ENCODE assay signal across 24 cellular contexts in the genomic region with DNA sequence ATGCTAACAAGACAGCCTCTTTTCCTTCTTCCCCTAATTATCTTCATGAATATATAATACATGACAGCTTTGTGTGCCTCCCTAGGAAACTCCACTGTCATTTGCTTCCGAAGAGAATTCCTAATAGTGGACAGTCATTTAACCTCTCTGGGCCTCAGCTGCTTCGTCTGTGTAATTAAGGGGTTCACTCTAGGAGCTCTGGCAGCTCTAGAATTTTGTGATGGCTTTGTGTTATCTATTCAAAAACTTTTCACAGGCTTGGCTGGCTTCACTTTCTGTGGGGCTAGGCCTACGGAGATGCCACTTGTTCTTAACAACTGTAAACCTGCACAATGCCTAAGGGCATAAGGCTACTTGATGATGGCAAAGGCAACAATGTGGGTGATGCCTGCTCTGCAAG.
DNase-seq lines count a peak whose midpoint lies in the region; ATAC-seq and TF ChIP-seq lines count a peak whose summit lies in the region.
"Had no signal": no experiment of that assay in that cellular context is flagged by ENCODE, and none has a peak within 500 bp of the region (broad histone marks: within the 10 kb centered on the region; RNA-seq: fewer than 3 reads in every experiment).

No MANE protein-coding gene starts in this region.

- intact Hi-C loops in mammary epithelial cell (cut with micrococcal nuclease) (no loop called here), breast epithelium (cut with DNase I; ENCODE audit: low total_unique reads) (no loop called here), PC-3 (cut with micrococcal nuclease) (no loop called here), esophagus muscularis mucosa (cut with DNase I) (no loop called here)

- H3K36me3 ChIP-seq in mammary epithelial cell (ENCODE audit: insufficient read depth, low read length) (no peaks in the 10 kb centered on the region), breast epithelium (no peaks in the 10 kb centered on the region), PC-3 (ENCODE audit: low read depth, low read length) (no peaks in the 10 kb centered on the region), esophagus muscularis mucosa (peaks cover 0 to 22% (median 4%) of the 10 kb centered on the region in 4 donors), stomach smooth muscle (ENCODE audit: control insufficient read depth in 2 of 2, insufficient read depth in 2 of 2, low read length in 2 of 2) (peaks cover 0 to 9% of the 10 kb centered on the region in 2 donors)
- H3K36me3 ChIP-seq: ovary had no signal

- H3K4me3 ChIP-seq in mammary epithelial cell (replicated peaks in 1 of 3; ENCODE audit: insufficient read depth in 1 of 3, low read depth in 2 of 3, low read length in 3 of 3) (no peak overlapping the region), breast epithelium (no peak overlapping the region), PC-3 (ENCODE audit: low read length) (no peak overlapping the region), esophagus muscularis mucosa (no peak overlapping the region), stomach smooth muscle (ENCODE audit: low read length in 2 of 2) (no peak overlapping the region)
- H3K4me3 ChIP-seq: GM23248, lung, ovary, PC-9 had no signal

- no peak for TF ChIP-seq POLR2A in breast epithelium (IDR thresholded peaks at IDR 0.05)
- TF ChIP-seq POLR2A in esophagus muscularis mucosa (IDR thresholded peaks at IDR 0.05; ENCODE audit: low read depth), result no peak

- no peaks in the 10 kb centered on the region for H3K9me3 Mint-ChIP-seq in activated CD8-positive, alpha-beta memory T cell treated with anti-CD3 and anti-CD28 coated beads, Interleukin-2, amount 10 ng/mL, durations not matched to agents 7 days and 5 days (ENCODE audit: low read depth)
- H3K9me3 Mint-ChIP-seq: activated CD4-positive, alpha-beta memory T cell treated with anti-CD3 and anti-CD28 coated beads, Interleukin-2, amount 10 ng/mL, durations not matched to agents 7 days and 5 days; activated T-helper 1 cell treated with anti-CD3 and anti-CD28 coated beads, Interleukin-12 subunit alpha, Interleukin-12 subunit beta, Interleukin-2, Interleukin-4 antibody, amounts not matched to agents 30 ng/mL and 10 ng/mL and 1 ng/mL, durations not matched to agents 14 hours and 24 hours and 36 hours; nephron progenitor cell had no signal

- POLR2A ChIA-PET in PC-3 (lab: Charles Lee; ENCODE audit: unreplicated experiment), result no interaction called here

- no TSS peak for BruUV-seq in mammary epithelial cell (replicated peaks; lab: Mats Ljungman, UMichigan)
- BruUV-seq in PC-3 (replicated peaks; lab: Mats Ljungman, UMichigan), result no TSS peak

- in situ Hi-C loops in mammary epithelial cell (cut with MboI; ENCODE audit: low sequenced_read_pairs in 2 of 2), result no loop called here

- no peak overlapping the region for H3K4me3 Mint-ChIP-seq in activated CD8-positive, alpha-beta memory T cell treated with anti-CD3 and anti-CD28 coated beads, Interleukin-2, amount 10 ng/mL, durations not matched to agents 7 days and 5 days
- H3K4me3 Mint-ChIP-seq: activated CD4-positive, alpha-beta memory T cell treated with anti-CD3 and anti-CD28 coated beads, Interleukin-2, amount 10 ng/mL, durations not matched to agents 7 days and 5 days; activated T-helper 1 cell treated with anti-CD3 and anti-CD28 coated beads, Interleukin-12 subunit alpha, Interleukin-12 subunit beta, Interleukin-2, Interleukin-4 antibody, amounts not matched to agents 30 ng/mL and 10 ng/mL and 1 ng/mL, durations not matched to agents 14 hours and 24 hours and 36 hours; CD4-positive, CD25-positive, alpha-beta regulatory T cell; IgD-negative memory B cell; nephron progenitor cell had no signal

- peaks cover 12% of the 10 kb centered on the region for H3K4me1 ChIP-seq in mammary epithelial cell (ENCODE audit: insufficient read depth, low read length)
- no peaks in the 10 kb centered on the region for H3K4me1 ChIP-seq in breast epithelium
- H3K4me1 ChIP-seq in PC-3 (ENCODE audit: insufficient read depth, low read length), result no peaks in the 10 kb centered on the region
- peaks cover 7 to 24% (median 14%) of the 10 kb centered on the region in 4 donors for H3K4me1 ChIP-seq in esophagus muscularis mucosa
- H3K4me1 ChIP-seq in stomach smooth muscle (ENCODE audit: control insufficient read depth, insufficient read depth, low read length), result peaks cover 22% of the 10 kb centered on the region

- no peak for TF ChIP-seq EP300 in esophagus muscularis mucosa (IDR thresholded peaks at IDR 0.05)

- H3K27me3 ChIP-seq in mammary epithelial cell (ENCODE audit: insufficient read depth, low read length) (no peaks in the 10 kb centered on the region), breast epithelium (no peaks in the 10 kb centered on the region), PC-3 (ENCODE audit: low read length) (no peaks in the 10 kb centered on the region), esophagus muscularis mucosa (no peaks in the 10 kb centered on the region), stomach smooth muscle (ENCODE audit: control insufficient read depth in 1 of 2, insufficient read depth in 2 of 2, low read length in 2 of 2) (no peaks in the 10 kb centered on the region)
- H3K27me3 ChIP-seq: ovary had no signal

- peaks cover 23% of the 10 kb centered on the region for H3K27me3 Mint-ChIP-seq in activated CD8-positive, alpha-beta memory T cell treated with anti-CD3 and anti-CD28 coated beads, Interleukin-2, amount 10 ng/mL, durations not matched to agents 7 days and 5 days

- H3K36me3 Mint-ChIP-seq in activated CD8-positive, alpha-beta memory T cell treated with anti-CD3 and anti-CD28 coated beads, Interleukin-2, amount 10 ng/mL, durations not matched to agents 7 days and 5 days, result no peaks in the 10 kb centered on the region
- H3K36me3 Mint-ChIP-seq: CD4-positive, CD25-positive, alpha-beta regulatory T cell; IgD-negative memory B cell had no signal

- 32% methylated on average over 3 of the region's 3 CpGs for WGBS in mammary epithelial cell (ENCODE audit: low coverage, missing lambda C conversion rate)
- 80% methylated on average over 3 of the region's 3 CpGs for WGBS in esophagus muscularis mucosa

- H3K9ac ChIP-seq in mammary epithelial cell (ENCODE audit: insufficient read depth, low read length) (no peak overlapping the region), PC-3 (ENCODE audit: low read length) (no peak overlapping the region), stomach smooth muscle (ENCODE audit: low read length in 2 of 2) (no peak overlapping the region)
- H3K9ac ChIP-seq: GM23248 had no signal

- no peaks in the 10 kb centered on the region for H3K4me1 Mint-ChIP-seq in activated CD8-positive, alpha-beta memory T cell treated with anti-CD3 and anti-CD28 coated beads, Interleukin-2, amount 10 ng/mL, durations not matched to agents 7 days and 5 days
- H3K4me1 Mint-ChIP-seq: activated CD4-positive, alpha-beta memory T cell treated with anti-CD3 and anti-CD28 coated beads, Interleukin-2, amount 10 ng/mL, durations not matched to agents 7 days and 5 days; CD4-positive, CD25-positive, alpha-beta regulatory T cell; IgD-negative memory B cell had no signal

- H2AFZ ChIP-seq in mammary epithelial cell (ENCODE audit: low read depth, low read length), result peak overlapping the region; percentile 52
- H2AFZ ChIP-seq in PC-3 (ENCODE audit: low read length), result no peak overlapping the region
- H2AFZ ChIP-seq: GM23248, PC-9 had no signal

- no peaks in the 10 kb centered on the region for H3F3A ChIP-seq in PC-3 (ENCODE audit: low read length, unreplicated experiment)

- dilution Hi-C loops in mammary epithelial cell (cut with HindIII; ENCODE audit: low sequenced_read_pairs), result no loop called here

- peak overlapping the region; percentile 15 for H3K4me2 ChIP-seq in mammary epithelial cell (ENCODE audit: insufficient read depth, low read depth, low read length)
- H3K4me2 ChIP-seq in PC-3 (ENCODE audit: low read length), result no peak overlapping the region
- H3K4me2 ChIP-seq: PC-9 had no signal

- DNase-seq in mammary epithelial cell (no peak), breast epithelium (ENCODE audit: low spot score in 2 of 2) (no peak), PC-3 (peak; percentile 26), esophagus muscularis mucosa (ENCODE audit: extremely low spot score) (no peak), 8988T (no peak)
- DNase-seq in activated CD8-positive, alpha-beta memory T cell treated with anti-CD3 and anti-CD28 coated beads, Interleukin-2, amount 10 ng/mL, durations not matched to agents 7 days and 5 days, result no peak
- DNase-seq: activated CD4-positive, alpha-beta memory T cell treated with anti-CD3 and anti-CD28 coated beads, Interleukin-2, amount 10 ng/mL, durations not matched to agents 7 days and 5 days; activated CD8-positive, alpha-beta memory T cell treated with anti-CD3 and anti-CD28 coated beads, Interleukin-2, amount 50 U/mL, for 48 hours; activated naive CD4-positive, alpha-beta T cell treated with Interleukin-2 at 50 U/mL for 16 hours; CD4-positive, CD25-positive, alpha-beta regulatory T cell; effector CD4-positive, alpha-beta T cell; GM23248; NCI-H1694; nephron progenitor cell; PC-9; small intestine; stimulated activated naive CD4-positive, alpha-beta T cell treated with Interleukin-2 at 50 U/mL for 16 hours had no signal

- H3K79me2 ChIP-seq in mammary epithelial cell (ENCODE audit: insufficient read depth, low read length) (no peaks in the 10 kb centered on the region), PC-3 (ENCODE audit: low read length) (no peaks in the 10 kb centered on the region)

- ATAC-seq in PC-3 (no peak), GM19395 (IDR thresholded peaks at IDR 0.05; ENCODE audit: unreplicated experiment) (no peak)
- no peak for ATAC-seq in activated CD8-positive, alpha-beta memory T cell treated with anti-CD3 and anti-CD28 coated beads, Interleukin-2, amount 10 ng/mL, durations not matched to agents 7 days and 5 days
- ATAC-seq: activated CD4-positive, CD25-positive, alpha-beta regulatory T cell treated with anti-CD3 and anti-CD28 coated beads, Interleukin-2, amount 50 U/mL, for 24 hours had no signal

- no peaks in the 10 kb centered on the region for H3K9me3 ChIP-seq in mammary epithelial cell (replicated peaks; ENCODE audit: insufficient read depth, low read length)
- no peaks in the 10 kb centered on the region for H3K9me3 ChIP-seq in breast epithelium
- H3K9me3 ChIP-seq in PC-3 (ENCODE audit: low read length), result no peaks in the 10 kb centered on the region
- H3K9me3 ChIP-seq in esophagus muscularis mucosa, result no peaks in the 10 kb centered on the region
- no peaks in the 10 kb centered on the region for H3K9me3 ChIP-seq in stomach smooth muscle (ENCODE audit: control insufficient read depth in 2 of 2, low read length in 2 of 2)
- H3K9me3 ChIP-seq: ovary had no signal

- H3K27ac Mint-ChIP-seq in activated CD8-positive, alpha-beta memory T cell treated with anti-CD3 and anti-CD28 coated beads, Interleukin-2, amount 10 ng/mL, durations not matched to agents 7 days and 5 days, result no peak overlapping the region
- H3K27ac Mint-ChIP-seq: activated CD4-positive, alpha-beta memory T cell treated with anti-CD3 and anti-CD28 coated beads, Interleukin-2, amount 10 ng/mL, durations not matched to agents 7 days and 5 days; activated T-helper 1 cell treated with anti-CD3 and anti-CD28 coated beads, Interleukin-12 subunit alpha, Interleukin-12 subunit beta, Interleukin-2, Interleukin-4 antibody, amounts not matched to agents 30 ng/mL and 10 ng/mL and 1 ng/mL, durations not matched to agents 14 hours and 24 hours and 36 hours; IgD-negative memory B cell; nephron progenitor cell had no signal

- TF ChIP-seq CTCF in mammary epithelial cell (conservative IDR thresholded peaks at IDR 0.05 in 1 of 2, IDR thresholded peaks at IDR 0.05 in 1 of 2; ENCODE audit: extremely low read depth in 1 of 2, insufficient read depth in 1 of 2, low read depth in 1 of 2, low read length in 2 of 2), result no peak
- TF ChIP-seq CTCF in breast epithelium (IDR thresholded peaks at IDR 0.05), result no peak
- no peak for TF ChIP-seq CTCF in PC-3 (conservative IDR thresholded peaks at IDR 0.05; ENCODE audit: low read depth, low read length)
- no peak for TF ChIP-seq CTCF in esophagus muscularis mucosa (IDR thresholded peaks at IDR 0.05)

- no peaks in the 10 kb centered on the region for H4K20me1 ChIP-seq in mammary epithelial cell (ENCODE audit: insufficient read depth, low read length)
- no peaks in the 10 kb centered on the region for H4K20me1 ChIP-seq in PC-3 (ENCODE audit: low read length)

- H3K9me2 ChIP-seq in PC-3 (replicated peaks; ENCODE audit: low read length), result no peaks in the 10 kb centered on the region

- CTCF ChIA-PET in mammary epithelial cell (lab: Charles Lee; ENCODE audit: low non-redundant PET) (no interaction called here), PC-3 (lab: Charles Lee) (no interaction called here)
- CTCF ChIA-PET in activated CD8-positive, alpha-beta memory T cell treated with anti-CD3 and anti-CD28 coated beads, Interleukin-2, amount 10 ng/mL, durations not matched to agents 7 days and 5 days (lab: Charles Lee), result no interaction called here

- peak overlapping the region; percentile 15 for H3K27ac ChIP-seq in mammary epithelial cell (ENCODE audit: insufficient read depth, low read depth, low read length)
- peak overlapping the region in 1 of 2 donors; percentile 11 for H3K27ac ChIP-seq in breast epithelium
- no peak overlapping the region for H3K27ac ChIP-seq in PC-3 (ENCODE audit: low read length)
- H3K27ac ChIP-seq in esophagus muscularis mucosa (replicated peaks in 1 of 4), result peak overlapping the region in 3 of 4 donors; percentile 1 to 38 (median 24)
- H3K27ac ChIP-seq in stomach smooth muscle (ENCODE audit: low read length), result peak overlapping the region; percentile 13
- H3K27ac ChIP-seq: GM23248, ovary, PC-9 had no signal
